ENCODE assay signal across 11 cellular contexts in the genomic region with DNA sequence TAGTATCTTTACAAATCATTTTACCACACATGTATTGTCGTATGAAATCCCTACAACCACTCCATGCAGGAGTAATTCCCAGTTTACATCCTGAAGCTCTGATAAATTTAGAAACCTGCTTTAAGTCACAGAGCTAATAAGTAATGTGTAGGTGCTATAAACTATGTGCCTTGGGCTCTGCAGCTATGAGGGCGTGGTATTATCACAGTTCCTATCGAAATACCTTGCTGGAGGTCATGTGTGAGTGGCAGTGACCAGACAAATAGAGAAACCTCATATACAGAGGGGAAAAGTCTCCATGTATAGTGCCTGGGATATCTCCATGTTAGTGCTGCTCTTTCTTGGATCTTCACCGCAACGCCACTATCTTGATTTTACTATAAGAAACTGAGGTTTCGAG. TPM values are rescaled to one million over a fixed set of nuclear protein-coding genes. Genes with fewer than 3 reads are reported as not detected.
DNase-seq lines count a peak whose midpoint lies in the region; ATAC-seq and TF ChIP-seq lines count a peak whose summit lies in the region.
"Had no signal": no experiment of that assay in that cellular context is flagged by ENCODE, and none has a peak within 500 bp of the region (broad histone marks: within the 10 kb centered on the region; RNA-seq: fewer than 3 reads in every experiment).

No MANE protein-coding gene starts in this region.

- H3K79me1 ChIP-seq in mesenchymal stem cell (replicated peaks; ENCODE audit: low read length, poor library complexity, severe bottlenecking): peaks cover 3% of the 10 kb centered on the region

- no peak overlapping the region for H3K18ac ChIP-seq in mesenchymal stem cell (ENCODE audit: low read depth in 1 of 2, low read length in 2 of 2)

- H3K9ac ChIP-seq in mesenchymal stem cell (ENCODE audit: low read length): peak overlapping the region; percentile 99

- intact Hi-C loops in tibial artery (cut with DNase I; ENCODE audit: low total_unique reads): loop anchor here (10.0 kb wide), 1 partner anchor 84 kb away; a partner anchor contains a TSS

- no peak for DNase-seq in activated T-cell treated with anti-CD3 and anti-CD28 coated beads, Interleukin-2, amount 50 U/mL, for 72 hours
- DNase-seq in activated T-cell treated with anti-CD3 and anti-CD28 coated beads, Interleukin-2, amount 50 U/mL, for 1 hour: no peak
- no peak for DNase-seq in mesenchymal stem cell
- DNase-seq in tibial artery: no peak
- DNase-seq in NCI-H2081 treated with DMSO at 0.1 percent for 48 hours (lab: John Stamatoyannopoulos, UW): no peak
- no peak for DNase-seq in SW 1271 (lab: John Stamatoyannopoulos, UW)
- DNase-seq in MG63: no peak
- DNase-seq: AML-193, midbrain, RPMI8226 had no signal

- peak overlapping the region in 1 of 2 experiments; percentile 95 for H3K4me3 ChIP-seq in mesenchymal stem cell (ENCODE audit: insufficient read depth in 1 of 2, low read depth in 1 of 2, low read length in 2 of 2)
- peak overlapping the region; percentile 66 to 73 for H3K4me3 ChIP-seq in tibial artery
- H3K4me3 ChIP-seq in MG63: no peak overlapping the region

- H3K4ac ChIP-seq in mesenchymal stem cell (ENCODE audit: low read depth in 1 of 2, low read length in 2 of 2): no peak overlapping the region

- H2BK15ac ChIP-seq in mesenchymal stem cell (ENCODE audit: low read depth, poor library complexity, severe bottlenecking): no peak overlapping the region

- H3K27ac Mint-ChIP-seq in activated T-cell treated with anti-CD3 and anti-CD28 coated beads, Interleukin-2, amount 50 U/mL, for 72 hours: peak overlapping the region; percentile 100

- no peak overlapping the region for H2BK12ac ChIP-seq in mesenchymal stem cell (ENCODE audit: low read length in 2 of 2)

- H4K8ac ChIP-seq in mesenchymal stem cell (ENCODE audit: low read length): peak overlapping the region; percentile 80

- H4K91ac ChIP-seq in mesenchymal stem cell (ENCODE audit: low read length): no peak overlapping the region

- no peak for TF ChIP-seq CTCF in tibial artery (IDR thresholded peaks at IDR 0.05)

- H2BK5ac ChIP-seq in mesenchymal stem cell (ENCODE audit: low read depth, low read length, poor library complexity, severe bottlenecking): no peak overlapping the region

- no peak for ATAC-seq in activated T-cell treated with anti-CD3 and anti-CD28 coated beads, Interleukin-2, amount 50 U/mL, for 72 hours (replicated peaks in 1 of 2)

- peaks cover 7 to 10% of the 10 kb centered on the region in 2 donors for H3K36me3 Mint-ChIP-seq in activated T-cell treated with anti-CD3 and anti-CD28 coated beads, Interleukin-2, amount 50 U/mL, for 72 hours (ENCODE audit: insufficient read depth in 2 of 2)

- no peak overlapping the region for H3K14ac ChIP-seq in mesenchymal stem cell (ENCODE audit: low read length in 2 of 2)

- no peak overlapping the region for H2AK5ac ChIP-seq in mesenchymal stem cell (ENCODE audit: low read length, severe bottlenecking)

- peaks cover 4% of the 10 kb centered on the region for H3K4me1 ChIP-seq in mesenchymal stem cell (ENCODE audit: control insufficient read depth, insufficient read depth, low read depth, low read length)
- peaks cover 0 to 36% (median 13%) of the 10 kb centered on the region in 4 donors for H3K4me1 ChIP-seq in tibial artery

- no peaks in the 10 kb centered on the region for H3K27me3 ChIP-seq in mesenchymal stem cell (ENCODE audit: control insufficient read depth in 1 of 2, insufficient read depth in 1 of 2, low read length in 2 of 2)
- peaks cover 0 to 3% of the 10 kb centered on the region in 2 donors for H3K27me3 ChIP-seq in tibial artery
- H3K27me3 ChIP-seq in MG63: no peaks in the 10 kb centered on the region

- H3K36me3 ChIP-seq in mesenchymal stem cell (ENCODE audit: control insufficient read depth in 1 of 2, insufficient read depth in 2 of 2, low read depth in 1 of 2, low read length in 2 of 2) (peaks cover 0 to 8% of the 10 kb centered on the region in 2 experiments), tibial artery (no peaks in the 10 kb centered on the region), MG63 (peaks cover 14% of the 10 kb centered on the region)

- H3K27ac ChIP-seq in angular gyrus (ENCODE audit: low read depth, low read length): peak overlapping the region; percentile 80
- H3K27ac ChIP-seq in mesenchymal stem cell (ENCODE audit: low read length, poor library complexity, severe bottlenecking): no peak overlapping the region
- peak overlapping the region; percentile 94 to 96 for H3K27ac ChIP-seq in tibial artery

- H3K9me3 ChIP-seq in mesenchymal stem cell (ENCODE audit: control insufficient read depth, low read length) (no peaks in the 10 kb centered on the region), tibial artery (no peaks in the 10 kb centered on the region), MG63 (no peaks in the 10 kb centered on the region)

- H3K23ac ChIP-seq in mesenchymal stem cell (ENCODE audit: low read length in 2 of 2): no peak overlapping the region

- H3K9me3 Mint-ChIP-seq in activated T-cell treated with anti-CD3 and anti-CD28 coated beads, Interleukin-2, amount 50 U/mL, for 72 hours: no peaks in the 10 kb centered on the region

- no peaks in the 10 kb centered on the region for H3K27me3 Mint-ChIP-seq in activated T-cell treated with anti-CD3 and anti-CD28 coated beads, Interleukin-2, amount 50 U/mL, for 72 hours (ENCODE audit: low read depth)

- H3K4me3 Mint-ChIP-seq in activated T-cell treated with anti-CD3 and anti-CD28 coated beads, Interleukin-2, amount 50 U/mL, for 72 hours: peak overlapping the region; percentile 95 to 100

- no peak overlapping the region for H2AFZ ChIP-seq in mesenchymal stem cell (ENCODE audit: low read depth, low read length)

- 98% methylated on average over 6 of the region's 6 CpGs for WGBS in mesenchymal stem cell

- H3K4me2 ChIP-seq in mesenchymal stem cell (ENCODE audit: low read length, poor library complexity, severe bottlenecking): no peak overlapping the region

- H2BK120ac ChIP-seq in mesenchymal stem cell (ENCODE audit: low read depth, low read length): no peak overlapping the region

- peaks cover 37% of the 10 kb centered on the region for H3K4me1 Mint-ChIP-seq in activated T-cell treated with anti-CD3 and anti-CD28 coated beads, Interleukin-2, amount 50 U/mL, for 72 hours (ENCODE audit: low read depth)

RNA-seq across cellular contexts. Expression of a gene that starts 0.9 kb away (rescaled TPM):
- total RNA-seq in activated T-cell treated with anti-CD3 and anti-CD28 coated beads, Interleukin-2, amount 50 U/mL, for 72 hours: 10 to 100 TPM; 78.5 to 81.2 TPM
- polyA plus RNA-seq in mesenchymal stem cell (2013, experiment 1 of 2): 22.9 TPM
- 23.4 TPM for polyA plus RNA-seq in mesenchymal stem cell (2013, experiment 2 of 2)
- 10.5 and 12.0 TPM in 2 replicates for total RNA-seq in MG63 (2014; rRNA removed; shearing (Covaris generic); ENCODE audit: low replicate concordance)
